ENCODE assay signal across 16 cellular contexts in the genomic region with DNA sequence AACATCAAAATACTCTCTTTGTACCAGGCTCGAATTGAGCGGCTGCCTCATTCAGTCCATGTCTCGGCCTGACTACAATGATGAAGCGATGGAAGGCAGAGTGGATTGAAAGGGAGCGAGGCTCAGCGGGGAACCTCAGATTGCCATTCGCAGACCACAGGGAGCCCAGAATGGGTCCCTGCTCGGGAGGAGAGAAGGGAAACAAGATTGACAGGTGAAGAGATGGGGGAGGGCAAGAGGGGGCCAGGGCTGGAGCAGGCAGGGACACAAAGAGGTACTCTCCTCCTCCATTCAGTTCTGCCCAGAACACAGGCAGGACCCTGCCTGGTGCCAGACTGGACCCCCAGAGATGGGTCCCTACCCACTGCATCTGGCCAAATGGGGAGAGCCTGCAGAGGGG.
DNase-seq lines count a peak whose midpoint lies in the region; ATAC-seq, FAIRE-seq and TF ChIP-seq lines count a peak whose summit lies in the region.
"Had no signal": no experiment of that assay in that cellular context is flagged by ENCODE, and none has a peak within 500 bp of the region (broad histone marks: within the 10 kb centered on the region; RNA-seq: fewer than 3 reads in every experiment).

No MANE protein-coding gene starts in this region.

- H3K79me2 ChIP-seq in GM23338 (replicated peaks; ENCODE audit: insufficient read depth) = no peaks in the 10 kb centered on the region

- no peaks in the 10 kb centered on the region for H3K9me3 Mint-ChIP-seq in GM23338
- H3K9me3 Mint-ChIP-seq: CD4-positive, alpha-beta memory T cell had no signal

- no peaks in the 10 kb centered on the region for H3F3A ChIP-seq in GM23338 (replicated peaks; ENCODE audit: low read depth)

- H3K4me3 ChIP-seq in GM23338 = no peak overlapping the region
- no peak overlapping the region for H3K4me3 ChIP-seq in H7 (ENCODE audit: insufficient read depth, low read depth, low read length)
- no peak overlapping the region for H3K4me3 ChIP-seq in neuronal stem cell (ENCODE audit: low read length in 2 of 2)
- H3K4me3 ChIP-seq: A549, GM12878 had no signal

- H3K79me1 ChIP-seq in neuronal stem cell (ENCODE audit: low read depth, low read length) = no peaks in the 10 kb centered on the region

- H3K4ac ChIP-seq in neuronal stem cell (ENCODE audit: low read length) = no peak overlapping the region

- H2AFZ ChIP-seq in GM23338 (no peak overlapping the region), neuronal stem cell (ENCODE audit: low read length) (no peak overlapping the region)

- no peak overlapping the region for H3K27ac Mint-ChIP-seq in GM23338
- H3K27ac Mint-ChIP-seq: CD4-positive, alpha-beta memory T cell had no signal

- peaks cover 46% of the 10 kb centered on the region for H3K27me3 Mint-ChIP-seq in GM23338 (ENCODE audit: insufficient read depth, low read depth, poor library complexity)

- H3K4me2 ChIP-seq in GM23338 (peak overlapping the region; percentile 21; the same call in 1 of the 2 replicates), neuronal stem cell (ENCODE audit: insufficient read depth, low read length, poor library complexity, severe bottlenecking) (no peak overlapping the region)
- H3K4me2 ChIP-seq: A549 had no signal

- no CpG with 5 or more reads among the region's 8 CpGs for WGBS in neuronal stem cell (ENCODE audit: extremely low coverage in 2 of 2, insufficient read length in 2 of 2, insufficient replicate concordance in 1 of 2), 2 donors

- H2BK5ac ChIP-seq in neuronal stem cell (ENCODE audit: low read length) = no peak overlapping the region

- TF ChIP-seq CTCF in GM23338 (conservative IDR thresholded peaks at IDR 0.05; ENCODE audit: low read depth in 2 of 2) = no peak

- H3K23ac ChIP-seq in neuronal stem cell (ENCODE audit: low read depth, low read length, poor library complexity) = no peak overlapping the region

- FAIRE-seq in GM12892 (lab: Jason Lieb, UNC) = no peak
- FAIRE-seq: A549, GM12878, GM19239 had no signal

- no peak overlapping the region for H2AK5ac ChIP-seq in neuronal stem cell (ENCODE audit: low read depth, low read length)

- H3K4me1 ChIP-seq in GM23338 (ENCODE audit: insufficient read depth) = peaks cover 13% of the 10 kb centered on the region
- H3K4me1 ChIP-seq in neuronal stem cell (ENCODE audit: control insufficient read depth in 2 of 2, insufficient read depth in 1 of 2, low read depth in 1 of 2, low read length in 2 of 2) = peaks cover 20 to 37% of the 10 kb centered on the region in 2 donors
- H3K4me1 ChIP-seq: A549 had no signal

- no peak overlapping the region for H2BK15ac ChIP-seq in neuronal stem cell (ENCODE audit: low read length)

- peaks cover 41% of the 10 kb centered on the region for H3K27me3 ChIP-seq in GM23338 (ENCODE audit: insufficient read depth)
- peaks cover 40% of the 10 kb centered on the region for H3K27me3 ChIP-seq in H7 (ENCODE audit: control insufficient read depth, insufficient read depth, low read length)
- H3K27me3 ChIP-seq in neuronal stem cell (ENCODE audit: control insufficient read depth in 3 of 3, insufficient read depth in 3 of 3, low read depth in 1 of 3, low read length in 3 of 3) = peaks cover 0 to 50% (median 20%) of the 10 kb centered on the region in 3 experiments
- H3K27me3 ChIP-seq: BE2C had no signal

- ATAC-seq in GM23338 = no peak
- ATAC-seq in GM18873 (IDR thresholded peaks at IDR 0.05; ENCODE audit: low FRiP score, unreplicated experiment) = no peak
- ATAC-seq: A549, GM12878 had no signal

- H3K14ac ChIP-seq in neuronal stem cell (ENCODE audit: low read length) = no peak overlapping the region

- no peak for TF ChIP-seq POLR2A in GM12892 (IDR thresholded peaks at IDR 0.05; ENCODE audit: low read depth, low read length)

- H3K36me3 ChIP-seq in GM23338 (ENCODE audit: insufficient read depth) (no peaks in the 10 kb centered on the region), H7 (replicated peaks; ENCODE audit: control insufficient read depth, insufficient read depth, low read length) (no peaks in the 10 kb centered on the region), neuronal stem cell (replicated peaks in 1 of 2; ENCODE audit: control insufficient read depth in 2 of 2, insufficient read depth in 2 of 2, low read length in 2 of 2) (no peaks in the 10 kb centered on the region)
- H3K36me3 ChIP-seq: BE2C had no signal

- POLR2A ChIA-PET in HEK293T (lab: Yijun Ruan, JAX) = no interaction called here

- no peak overlapping the region for H4K91ac ChIP-seq in neuronal stem cell (ENCODE audit: low read depth, low read length, poor library complexity)

- H3K18ac ChIP-seq in neuronal stem cell (ENCODE audit: low read length) = peak overlapping the region; percentile 8

- H2BK12ac ChIP-seq in neuronal stem cell (ENCODE audit: low read length) = no peak overlapping the region

- H4K8ac ChIP-seq in neuronal stem cell (ENCODE audit: low read depth, low read length) = no peak overlapping the region

- no peak overlapping the region for H3K4me3 Mint-ChIP-seq in GM23338
- H3K4me3 Mint-ChIP-seq: CD4-positive, alpha-beta memory T cell had no signal

- no peaks in the 10 kb centered on the region; the same call in 2 of the 3 replicates for H3K36me3 Mint-ChIP-seq in GM23338 (ENCODE audit: low read depth)
- H3K36me3 Mint-ChIP-seq: CD4-positive, alpha-beta memory T cell had no signal

- H3K9me2 ChIP-seq in GM23338 (ENCODE audit: insufficient read depth) = no peaks in the 10 kb centered on the region

- H3K9me3 ChIP-seq in neuronal stem cell (replicated peaks in 1 of 2; ENCODE audit: control insufficient read depth in 2 of 2, insufficient read depth in 1 of 2, low read depth in 1 of 2, low read length in 2 of 2) = no peaks in the 10 kb centered on the region
- H3K9me3 ChIP-seq: A549, BE2C had no signal

- H4K20me1 ChIP-seq in GM23338 (replicated peaks; ENCODE audit: insufficient read depth) = peaks cover 5% of the 10 kb centered on the region; the same call in 1 of the 2 replicates

- H2BK120ac ChIP-seq in neuronal stem cell (ENCODE audit: low read depth, low read length) = no peak overlapping the region

- no peak overlapping the region for H3K9ac ChIP-seq in neuronal stem cell (ENCODE audit: low read depth, low read length, poor library complexity)

- H3K27ac ChIP-seq in GM23338 (ENCODE audit: low read depth) (no peak overlapping the region), neuronal stem cell (replicated peaks; ENCODE audit: low read length) (no peak overlapping the region)
- H3K27ac ChIP-seq: A549, C4-2B had no signal

- peaks cover 11% of the 10 kb centered on the region for H3K4me1 Mint-ChIP-seq in GM23338

- DNase-seq in GM23338 (ENCODE audit: low spot score) (no peak), H7 (peak; percentile 65), epidermal melanocyte (ENCODE audit: insufficient read length, low spot score) (peak; percentile 37), neuronal stem cell (ENCODE audit: low spot score) (no peak), HEK293T (ENCODE audit: extremely low spot score) (no peak), GM12892 (ENCODE audit: insufficient read length) (no peak), NCI-H2029 (lab: John Stamatoyannopoulos, UW) (no peak)
- DNase-seq: BE2C; CD4-positive, alpha-beta memory T cell; DMS79; HCEC 1CT had no signal

- CTCF ChIA-PET in HEK293T (lab: Yijun Ruan, JAX) = interaction anchor here (0.7 kb wide), 1 partner anchor 936 kb away, joined by 3 read pairs; no protein-coding TSS in a partner anchor

TF ChIP-seq in HEK293T, 16 proteins besides CTCF, POLR2A, EP300 and RAD21:
- no peak for TF ChIP-seq HDGF (IDR thresholded peaks at IDR 0.05; ENCODE audit: borderline replicate concordance)
- no peak for TF ChIP-seq TARDBP (IDR thresholded peaks at IDR 0.05)
- no peak for TF ChIP-seq FOXM1 (IDR thresholded peaks at IDR 0.05; ENCODE audit: borderline replicate concordance)
- TF ChIP-seq BHLHE40 (IDR thresholded peaks at IDR 0.05; ENCODE audit: borderline replicate concordance) = no peak
- TF ChIP-seq FOXA1 (IDR thresholded peaks at IDR 0.05) = no peak
- no peak for TF ChIP-seq ZNF384 (IDR thresholded peaks at IDR 0.05)
- no peak for TF ChIP-seq SP1 (IDR thresholded peaks at IDR 0.05)
- no peak for TF ChIP-seq LEF1 (IDR thresholded peaks at IDR 0.05; ENCODE audit: borderline replicate concordance)
- TF ChIP-seq, protein P1, sequence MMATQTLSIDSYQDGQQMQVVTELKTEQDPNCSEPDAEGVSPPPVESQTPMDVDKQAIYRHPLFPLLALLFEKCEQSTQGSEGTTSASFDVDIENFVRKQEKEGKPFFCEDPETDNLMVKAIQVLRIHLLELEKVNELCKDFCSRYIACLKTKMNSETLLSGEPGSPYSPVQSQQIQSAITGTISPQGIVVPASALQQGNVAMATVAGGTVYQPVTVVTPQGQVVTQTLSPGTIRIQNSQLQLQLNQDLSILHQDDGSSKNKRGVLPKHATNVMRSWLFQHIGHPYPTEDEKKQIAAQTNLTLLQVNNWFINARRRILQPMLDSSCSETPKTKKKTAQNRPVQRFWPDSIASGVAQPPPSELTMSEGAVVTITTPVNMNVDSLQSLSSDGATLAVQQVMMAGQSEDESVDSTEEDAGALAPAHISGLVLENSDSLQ (IDR thresholded peaks at IDR 0.05) = no peak
- TF ChIP-seq NFRKB (IDR thresholded peaks at IDR 0.05) = no peak
- no peak for TF ChIP-seq ARNT (IDR thresholded peaks at IDR 0.05)
- no peak for TF ChIP-seq FOXK2 (IDR thresholded peaks at IDR 0.05)
- no peak for TF ChIP-seq SUZ12 (IDR thresholded peaks at IDR 0.05)
- TF ChIP-seq ELF4 (IDR thresholded peaks at IDR 0.05) = no peak
- no peak for TF ChIP-seq L3MBTL2 (conservative IDR thresholded peaks at IDR 0.05)

Comparison
In these comparisons a context has a peak if more than half of its experiments do, and no peak if none do; other contexts are left out.
1. DNase-seq: peak in H7 (single experiment) and epidermal melanocyte (single experiment); none in GM23338 (single experiment), neuronal stem cell (single experiment), HEK293T (single experiment), GM12892 (single experiment) and NCI-H2029 (single experiment).